Comparison of ENCODE assay signal across 33 cellular contexts in the genomic region with DNA sequence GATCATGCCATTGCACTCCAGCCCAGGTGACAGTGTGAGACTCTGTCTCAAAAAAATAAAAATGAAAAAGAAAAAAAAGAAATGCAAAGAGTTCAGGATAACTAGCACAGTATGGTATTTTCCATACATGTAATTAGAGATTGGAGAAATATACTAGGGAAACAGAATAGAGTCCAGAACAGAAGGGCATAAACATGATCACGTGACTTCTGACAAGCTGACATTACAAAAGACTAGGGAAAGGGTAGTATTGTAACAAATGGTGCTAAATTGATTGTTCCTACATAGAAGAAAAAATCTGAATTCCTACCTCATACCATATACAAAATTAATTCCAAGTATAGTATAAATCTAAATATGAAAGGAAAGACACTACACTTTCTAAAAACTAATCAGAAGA. TPM values are rescaled to one million over a fixed set of nuclear protein-coding genes. Genes with fewer than 3 reads are reported as not detected.
"Had no signal": no experiment of that assay in that cellular context is flagged by ENCODE, and none has a peak within 500 bp of the region (broad histone marks: within the 10 kb centered on the region; RNA-seq: fewer than 3 reads in every experiment).

No MANE protein-coding gene starts in this region.

- H3K4me3 ChIP-seq: colonic mucosa, esophagus squamous epithelium, gastrocnemius medialis, heart right ventricle, left lung, lower lobe of right lung, mucosa of descending colon had no signal

- FAIRE-seq: endometrium, islet of Langerhans, keratinocyte had no signal

- DNase-seq: colonic mucosa; cortex of kidney; effector CD8-positive, alpha-beta T cell; effector memory CD8-positive, alpha-beta T cell; endodermal cell; erythroblast; esophagus squamous epithelium; foreskin fibroblast; foreskin melanocyte; gastrocnemius medialis; glutamatergic neuron; head of caudate nucleus; heart right ventricle; hippocampal formation; left cardiac atrium; left lung; left ventricle myocardium superior; lower lobe of right lung; mesenchymal stem cell; mucosa of descending colon had no signal

- ATAC-seq: effector memory CD8-positive, alpha-beta T cell; esophagus mucosa; gastrocnemius medialis; heart right ventricle; left cardiac atrium; left lung; left ventricle myocardium superior; lower lobe of right lung; mucosa of descending colon had no signal

- H3K36me3 ChIP-seq: colonic mucosa, esophagus squamous epithelium, gastrocnemius medialis, heart right ventricle, left lung, lower lobe of right lung had no signal

- H3K9me3 ChIP-seq: colonic mucosa, gastrocnemius medialis, lower lobe of right lung, mucosa of descending colon had no signal

- H3K27ac ChIP-seq: colonic mucosa, epithelial cell of prostate, esophagus squamous epithelium, gastrocnemius medialis, heart right ventricle, left lung, lower lobe of right lung had no signal

- H3K4me1 ChIP-seq: colonic mucosa, esophagus squamous epithelium, gastrocnemius medialis, heart right ventricle, left lung, lower lobe of right lung had no signal

- H3K27me3 ChIP-seq: colonic mucosa, esophagus squamous epithelium, gastrocnemius medialis, left lung had no signal

RNA-seq across cellular contexts. Expression of gene NLRP5, which starts 1.3 kb away (rescaled TPM):
- total RNA-seq: colonic mucosa, dermis microvascular lymphatic vessel endothelial cell, endodermal cell, esophagus mucosa, esophagus squamous epithelium, gastrocnemius medialis, glomerular endothelial cell, heart right ventricle, kidney epithelial cell, left cardiac atrium, left lung, left ventricle myocardium superior, lower leg skin, lower lobe of right lung, lung microvascular endothelial cell, mesenteric fat pad, mesothelial cell of epicardium, mucosa of descending colon, myocyte had no signal
- polyA plus RNA-seq: heart right ventricle, keratinocyte had no signal

RNA-seq across cellular contexts. Expression of gene NLRP8, which starts 37.6 kb away (rescaled TPM):
- total RNA-seq: colonic mucosa, dermis microvascular lymphatic vessel endothelial cell, endodermal cell, esophagus mucosa, esophagus squamous epithelium, gastrocnemius medialis, glomerular endothelial cell, heart right ventricle, kidney epithelial cell, left cardiac atrium, left lung, left ventricle myocardium superior, lower leg skin, lower lobe of right lung, lung microvascular endothelial cell, mesenteric fat pad, mesothelial cell of epicardium, mucosa of descending colon, myocyte had no signal
- polyA plus RNA-seq: heart right ventricle, keratinocyte had no signal

RNA-seq across cellular contexts. Expression of gene NLRP13, which starts 53.1 kb away (rescaled TPM):
- total RNA-seq: colonic mucosa, dermis microvascular lymphatic vessel endothelial cell, endodermal cell, esophagus mucosa, esophagus squamous epithelium, gastrocnemius medialis, glomerular endothelial cell, heart right ventricle, kidney epithelial cell, left cardiac atrium, left lung, left ventricle myocardium superior, lower lobe of right lung, lung microvascular endothelial cell, mesenteric fat pad, mesothelial cell of epicardium, mucosa of descending colon, myocyte had no signal
- polyA plus RNA-seq: heart right ventricle, keratinocyte had no signal
